ENCODE assay signal across 27 cellular contexts in the genomic region with DNA sequence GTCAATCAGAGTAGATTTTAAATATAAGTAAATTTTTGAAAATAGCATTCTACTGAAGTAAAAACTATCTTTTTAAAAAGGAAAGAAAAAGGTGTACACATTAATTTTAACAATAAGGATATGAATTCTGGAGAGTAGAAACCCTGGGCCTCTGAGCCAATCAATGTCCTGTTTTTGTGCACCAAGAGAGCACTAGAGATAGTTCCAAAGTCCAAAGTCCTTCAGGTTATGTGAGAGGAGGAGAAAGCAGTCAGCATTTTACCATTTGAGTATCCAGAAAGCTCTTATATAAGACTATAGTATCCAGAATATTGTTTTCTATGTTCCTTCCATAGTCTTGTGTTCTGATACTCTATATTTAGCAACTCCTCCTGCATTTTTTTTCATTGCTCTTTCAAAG. TPM values are rescaled to one million over a fixed set of nuclear protein-coding genes. Genes with fewer than 3 reads are reported as not detected.
"Had no signal": no experiment of that assay in that cellular context is flagged by ENCODE, and none has a peak within 500 bp of the region (broad histone marks: within the 10 kb centered on the region; RNA-seq: fewer than 3 reads in every experiment).

No MANE protein-coding gene starts in this region.

- H3K79me2 ChIP-seq: parathyroid adenoma had no signal

- H3K27me3 ChIP-seq: neutrophil, right atrium auricular region, sigmoid colon, testis, tibial artery had no signal

- ATAC-seq: esophagus mucosa; gastrocnemius medialis; left ventricle myocardium superior; natural killer cell treated with Interleukin-12 subunit alpha and Interleukin-12 subunit beta and Interleukin-15 and Interleukin-18, amount 100 ng/mL, for 72 hours; stimulated activated memory B cell treated with anti-CD40 and anti-IgM and Interleukin-4, amounts not matched to agents 10 μg/mL and 1 μg/mL and 100 μg/mL, for 72 hours; stimulated activated naive CD8-positive, alpha-beta T cell treated with anti-CD3 and anti-CD28 coated beads, Interleukin-15, Interleukin-2, amounts not matched to agents 100 U/mL and 50 U/mL, for 24 hours had no signal

- H3K4me1 ChIP-seq: gastrocnemius medialis, parathyroid adenoma, prostate gland, sigmoid colon, testis, tibial artery had no signal

- H3K36me3 ChIP-seq: gastrocnemius medialis, neutrophil, prostate gland, right atrium auricular region, sigmoid colon, tibial artery had no signal

- H3K4me3 ChIP-seq: dorsolateral prefrontal cortex, gastrocnemius medialis, lung, prostate gland, right atrium auricular region, sigmoid colon, spleen, testis, tibial artery had no signal

- H3K9me3 ChIP-seq: gastrocnemius medialis, neutrophil, prostate gland, right atrium auricular region, sigmoid colon, spleen, testis had no signal

- DNase-seq: cerebellar nuclear complex; dorsolateral prefrontal cortex; effector CD4-positive, alpha-beta T cell; foreskin fibroblast; gastrocnemius medialis; head of caudate nucleus; kidney; left ventricle myocardium superior; naive B cell; sigmoid colon; spleen; stimulated activated CD4-positive, alpha-beta T cell treated with anti-CD3 and anti-CD28 coated beads, Interleukin-4, amount 100 ng/mL, for 4 hours; stimulated activated naive CD8-positive, alpha-beta T cell treated with anti-CD3 and anti-CD28 coated beads, Interleukin-15, Interleukin-2, amounts not matched to agents 100 U/mL and 50 U/mL, for 24 hours; substantia nigra; testis; tibial artery had no signal

- H3K9ac ChIP-seq: parathyroid adenoma had no signal

- H2AFZ ChIP-seq: parathyroid adenoma had no signal

- H3K27ac ChIP-seq: dorsolateral prefrontal cortex, epithelial cell of prostate, gastrocnemius medialis, neutrophil, parathyroid adenoma, prostate gland, right atrium auricular region, sigmoid colon, spleen, testis, tibial artery had no signal

RNA-seq across cellular contexts. Expression of gene TCEAL5, which starts 18.3 kb away (rescaled TPM):
- total RNA-seq: esophagus mucosa; gastrocnemius medialis; glomerular endothelial cell; natural killer cell treated with Interleukin-12 subunit alpha and Interleukin-12 subunit beta and Interleukin-15 and Interleukin-18, amount 100 ng/mL, for 72 hours; neural crest cell had no signal
- polyA plus RNA-seq: spleen had no signal
